In the genomic region with DNA sequence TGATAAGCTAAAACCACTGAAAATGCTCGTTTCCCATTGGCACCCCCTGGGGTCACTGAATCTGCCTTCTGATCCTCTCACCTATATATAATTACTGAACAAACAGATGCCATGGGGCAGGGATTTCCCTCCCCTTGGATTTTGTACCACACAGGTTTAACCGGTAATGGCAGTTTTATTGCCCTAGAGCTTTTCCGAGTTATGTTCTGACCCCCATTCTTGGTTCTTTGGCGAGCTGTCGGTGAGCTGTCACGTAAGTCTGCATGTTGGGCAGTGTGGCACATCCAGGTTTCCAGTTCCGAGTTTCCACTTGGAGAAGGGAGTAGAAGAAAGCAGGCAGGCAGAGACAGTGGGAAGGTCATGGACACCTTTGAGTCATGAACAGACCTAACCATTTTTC, we compare ENCODE assay signal across 20 cellular contexts. TPM values are rescaled to one million over a fixed set of nuclear protein-coding genes. Genes with fewer than 3 reads are reported as not detected.
DNase-seq lines count a peak whose midpoint lies in the region; ATAC-seq and TF ChIP-seq lines count a peak whose summit lies in the region.
"Had no signal": no experiment of that assay in that cellular context is flagged by ENCODE, and none has a peak within 500 bp of the region (broad histone marks: within the 10 kb centered on the region; RNA-seq: fewer than 3 reads in every experiment).

No MANE protein-coding gene starts in this region.

- peaks cover 46% of the 10 kb centered on the region for H3K79me2 ChIP-seq in PC-9 (ENCODE audit: low read depth)

- DNase-seq in NCI-H524 (lab: John Stamatoyannopoulos, UW) (peak; percentile 50 to 75), NCI-H524 treated with DMSO at 0.1 percent for 48 hours (lab: John Stamatoyannopoulos, UW) (no peak), PC-9 (peak; percentile 65 to 91), left colon (no peak), testis (peak; percentile 12), NCI-H1694 treated with DMSO at 0.1 percent for 48 hours (lab: John Stamatoyannopoulos, UW) (no peak)
- DNase-seq: activated naive CD4-positive, alpha-beta T cell treated with anti-CD3 and anti-CD28 coated beads, Interleukin-2, amount 50 U/mL, for 16 hours; brain microvascular endothelial cell; CD4-positive, CD25-positive, alpha-beta regulatory T cell; esophagus squamous epithelium; mesendoderm; NCI-H2107; stimulated activated CD4-positive, alpha-beta T cell treated with anti-CD3 and anti-CD28 coated beads, Interleukin-1b, Interleukin-23, amount 100 ng/mL, for 48 hours had no signal

- ATAC-seq in left colon, result peak; percentile 87
- ATAC-seq in HG02852 (IDR thresholded peaks at IDR 0.05; ENCODE audit: unreplicated experiment), result no peak
- ATAC-seq in GM18505 (IDR thresholded peaks at IDR 0.05; ENCODE audit: unreplicated experiment), result no peak
- ATAC-seq: right lobe of liver had no signal

- intact Hi-C loops in PC-9 (cut with micrococcal nuclease; ENCODE audit: unreplicated experiment), result loop anchor here (2.0 kb wide), 1 partner anchor 437 kb away; no protein-coding TSS in a partner anchor
- intact Hi-C loops in left colon (cut with DNase I, micrococcal nuclease), result no loop called here
- intact Hi-C loops in testis (cut with DNase I; ENCODE audit: low total_unique reads), result no loop called here

- no TSS peak for BruUV-seq in PC-9 (replicated peaks; lab: Mats Ljungman, UMichigan)

- no peaks in the 10 kb centered on the region for H3K9me2 ChIP-seq in PC-9 (ENCODE audit: insufficient read depth)

- CTCF ChIA-PET in PC-9 (lab: Charles Lee), result interaction anchor here (0.6 to 0.9 kb wide), 2 partner anchors 15 to 92 kb away, joined by 3 to 4 read pairs; no protein-coding TSS in a partner anchor

- peak overlapping the region; percentile 8; the same call in 1 of the 2 replicates for H3K4me3 ChIP-seq in PC-9
- H3K4me3 ChIP-seq in testis, result no peak overlapping the region
- H3K4me3 ChIP-seq: esophagus squamous epithelium, right lobe of liver had no signal

- TF ChIP-seq POLR2A in testis (IDR thresholded peaks at IDR 0.05) (no peak), GM18505 (IDR thresholded peaks at IDR 0.05; ENCODE audit: borderline replicate concordance, extremely low read depth, insufficient read depth, insufficient read length) (no peak)

- TF ChIP-seq CTCF in PC-9 (conservative IDR thresholded peaks at IDR 0.05) (no peak), testis (IDR thresholded peaks at IDR 0.05) (no peak)

- POLR2A ChIA-PET in PC-9 (lab: Charles Lee; ENCODE audit: unreplicated experiment), result interaction anchor here (0.5 to 1.4 kb wide), 5 partner anchors 8 to 75 kb away, joined by 4 to 8 read pairs (median 5); partner anchors contain the start of genes IFT20, POLDIP2 and TNFAIP1

- H3K9me3 ChIP-seq in PC-9 (ENCODE audit: insufficient read depth, low read depth), result no peaks in the 10 kb centered on the region
- no peaks in the 10 kb centered on the region for H3K9me3 ChIP-seq in testis
- H3K9me3 ChIP-seq: esophagus squamous epithelium, right lobe of liver had no signal

- peak overlapping the region; percentile 63 for H3K4me2 ChIP-seq in PC-9

- H2AFZ ChIP-seq in PC-9, result no peak overlapping the region

- WGBS in testis, 2 donors, result 80 to 81% methylated on average over 7 of the region's 7 CpGs

- H3K27ac ChIP-seq in PC-9, result peak overlapping the region; percentile 56
- no peak overlapping the region for H3K27ac ChIP-seq in testis
- H3K27ac ChIP-seq: brain microvascular endothelial cell, esophagus squamous epithelium had no signal

- H3K36me3 ChIP-seq in PC-9 (ENCODE audit: low read depth) (peaks cover 8% of the 10 kb centered on the region; the same call in 1 of the 2 replicates), testis (ENCODE audit: low read depth, missing control alignments) (no peaks in the 10 kb centered on the region)

- peaks cover 8% of the 10 kb centered on the region; the same call in 1 of the 2 replicates for H3F3A ChIP-seq in PC-9 (ENCODE audit: insufficient read depth, low read depth)

- H3K4me1 ChIP-seq in PC-9 (replicated peaks; ENCODE audit: insufficient read depth) (peaks cover 67% of the 10 kb centered on the region), testis (no peaks in the 10 kb centered on the region)

- H3K27me3 ChIP-seq in PC-9 (ENCODE audit: insufficient read depth, low read depth), result no peaks in the 10 kb centered on the region
- no peaks in the 10 kb centered on the region for H3K27me3 ChIP-seq in testis
- H3K27me3 ChIP-seq: brain microvascular endothelial cell, esophagus squamous epithelium, right lobe of liver had no signal

- no peaks in the 10 kb centered on the region for H4K20me1 ChIP-seq in PC-9 (ENCODE audit: insufficient read depth)

RNA-seq across cellular contexts. Expression of gene TMEM97, which starts 7.1 kb away (rescaled TPM):
- total RNA-seq in PC-9 (2021) (28.8 and 46.4 TPM in 2 replicates), left colon (10 to 100 TPM; 14.2 to 37.7 TPM), testis (100 to 1,000 TPM; 118 to 139 TPM)
- 108 TPM for polyA plus RNA-seq in testis (ENCODE audit: insufficient read depth, low read depth, low replicate concordance)

RNA-seq across cellular contexts. Expression of gene IFT20, which starts 9.2 kb away (rescaled TPM):
- total RNA-seq in PC-9 (2021), result 35.3 and 42.3 TPM in 2 replicates
- total RNA-seq in left colon, result 10 to 100 TPM; 26.2 to 26.3 TPM
- total RNA-seq in testis, result 10 to 100 TPM; 79.8 to 94.8 TPM
- 104 TPM for polyA plus RNA-seq in testis (ENCODE audit: insufficient read depth, low read depth, low replicate concordance)

RNA-seq across cellular contexts. Expression of gene TNFAIP1, which starts 9.4 kb away (rescaled TPM):
- total RNA-seq in PC-9 (2021) (46.8 and 48.8 TPM in 2 replicates), left colon (10 to 100 TPM; 34.6 to 38.2 TPM), testis (10 to 100 TPM; 42.9 to 65.7 TPM)
- polyA plus RNA-seq in testis (ENCODE audit: insufficient read depth, low read depth, low replicate concordance), result 41.8 TPM

RNA-seq across cellular contexts. Expression of gene POLDIP2, which starts 31.2 kb away (rescaled TPM):
- total RNA-seq in PC-9 (2021) (84.5 and 98.2 TPM in 2 replicates), left colon (10 to 100 TPM; 80.6 to 82.5 TPM), testis (100 to 1,000 TPM; 143 to 154 TPM)
- polyA plus RNA-seq in testis (ENCODE audit: insufficient read depth, low read depth, low replicate concordance), result 139 TPM

RNA-seq across cellular contexts. Expression of gene SEBOX, which starts 38.9 kb away (rescaled TPM):
- total RNA-seq in PC-9 (2021), result not detected in 2 replicates
- not detected for total RNA-seq in left colon
- total RNA-seq in testis, result not detected
- not detected for polyA plus RNA-seq in testis (ENCODE audit: insufficient read depth, low read depth, low replicate concordance)
- total RNA-seq: A673; CD4-positive, CD25-positive, alpha-beta regulatory T cell; esophagus squamous epithelium; right lobe of liver; T-helper 1 cell treated with Interleukin-12 subunit alpha and Interleukin-12 subunit beta and Interleukin-4 antibody, amounts not matched to agents 30 ng/mL and 1 ng/mL, for 36 hours; temporal lobe had no signal
- polyA plus RNA-seq: CD4-positive, CD25-positive, alpha-beta regulatory T cell; neural cell had no signal

Comparison
In these comparisons a context has a peak if more than half of its experiments do, and no peak if none do; other contexts are left out.
1. DNase-seq: peak in NCI-H524 (2 of 2), PC-9 (2 of 2) and testis (single experiment); none in NCI-H524 treated with DMSO at 0.1 percent for 48 hours (single experiment), left colon (0 of 2) and NCI-H1694 treated with DMSO at 0.1 percent for 48 hours (single experiment).